Comparison of ENCODE assay signal across 9 cellular contexts in genomic region chr11:103257360-103257759, GRCh38.
DNase-seq lines count a peak whose midpoint lies in the region; ATAC-seq and TF ChIP-seq lines count a peak whose summit lies in the region.
"Had no signal": no experiment of that assay in that cellular context is flagged by ENCODE, and none has a peak within 500 bp of the region (broad histone marks: within the 10 kb centered on the region; RNA-seq: fewer than 3 reads in every experiment).

No MANE protein-coding gene starts in this region.

- no peak overlapping the region for H3K9ac ChIP-seq in H9 (ENCODE audit: extremely low read depth, insufficient read length, low read length)
- H3K9ac ChIP-seq: parathyroid adenoma had no signal

- H3K9me3 Mint-ChIP-seq in H9: no peaks in the 10 kb centered on the region

- H4K91ac ChIP-seq in H9 (ENCODE audit: insufficient read length, low read depth, low read length): no peak overlapping the region

- H3K27ac Mint-ChIP-seq in H9: no peak overlapping the region

- no peak overlapping the region for H3K23ac ChIP-seq in H9 (ENCODE audit: insufficient read length, low read depth, low read length)

- H3K27me3 ChIP-seq in A673 (replicated peaks; ENCODE audit: insufficient read depth, low read depth, low read length, poor library complexity) (no peaks in the 10 kb centered on the region), H9 (ENCODE audit: insufficient read depth, low read length) (no peaks in the 10 kb centered on the region), PC-9 (ENCODE audit: insufficient read depth, low read depth) (no peaks in the 10 kb centered on the region)

- no peak overlapping the region for H2BK120ac ChIP-seq in H9 (ENCODE audit: low read depth, low read length, poor library complexity, severe bottlenecking)

- no peak overlapping the region for H2BK15ac ChIP-seq in H9 (ENCODE audit: low read depth, low read length)

- TF ChIP-seq CTCF in A673 (conservative IDR thresholded peaks at IDR 0.05; ENCODE audit: low read depth, low read length): peak; percentile 40
- TF ChIP-seq CTCF in H9 (conservative IDR thresholded peaks at IDR 0.05): peak; percentile 65
- peak; percentile 72 for TF ChIP-seq CTCF in PC-9 (conservative IDR thresholded peaks at IDR 0.05)
- TF ChIP-seq CTCF in fibroblast of mammary gland (conservative IDR thresholded peaks at IDR 0.05; ENCODE audit: control insufficient read depth, insufficient read depth, low read depth, low read length): peak; percentile 26

- H3K23me2 ChIP-seq in H9 (ENCODE audit: insufficient read length, low read depth, low read length, poor library complexity, severe bottlenecking): no peaks in the 10 kb centered on the region

- no peak overlapping the region for H3T11ph ChIP-seq in H9 (ENCODE audit: low read length)

- H3K79me1 ChIP-seq in H9 (ENCODE audit: insufficient read depth, low read depth, low read length, poor library complexity, severe bottlenecking): no peaks in the 10 kb centered on the region

- H3K36me3 Mint-ChIP-seq in H9 (ENCODE audit: insufficient read depth in 1 of 3, low read depth in 3 of 3): peaks cover 4 to 8% (median 5%) of the 10 kb centered on the region in 3 experiments; a peak in 2 of 7 replicates

- no peak overlapping the region for H2BK20ac ChIP-seq in H9 (ENCODE audit: low read depth, low read length, poor library complexity, severe bottlenecking)

- no peak overlapping the region for H4K5ac ChIP-seq in H9 (ENCODE audit: insufficient read length, low read depth, low read length)

- H3K9me2 ChIP-seq in PC-9 (ENCODE audit: insufficient read depth): no peaks in the 10 kb centered on the region; the same call in 1 of the 2 replicates

- peaks cover 4 to 8% of the 10 kb centered on the region in 2 experiments for H3K4me1 Mint-ChIP-seq in H9

- H3K27ac ChIP-seq in A673 (ENCODE audit: low read depth, low read length, poor library complexity, severe bottlenecking) (no peak overlapping the region), H9 (ENCODE audit: insufficient read length, low read depth, low read length) (no peak overlapping the region), PC-9 (no peak overlapping the region), caudate nucleus (ENCODE audit: low read depth, low read length) (no peak overlapping the region)
- H3K27ac ChIP-seq: parathyroid adenoma had no signal

- H3K9me3 ChIP-seq in A673 (ENCODE audit: low read depth, low read length, poor library complexity, severe bottlenecking) (no peaks in the 10 kb centered on the region), H9 (ENCODE audit: control insufficient read depth, low read depth, low read length) (no peaks in the 10 kb centered on the region), PC-9 (ENCODE audit: insufficient read depth, low read depth) (no peaks in the 10 kb centered on the region)

- H4K20me1 ChIP-seq in H9 (ENCODE audit: control insufficient read depth, insufficient read depth, insufficient read length) (no peaks in the 10 kb centered on the region), PC-9 (ENCODE audit: insufficient read depth) (no peaks in the 10 kb centered on the region)

- H2BK5ac ChIP-seq in H9 (ENCODE audit: insufficient read length, low read length): no peak overlapping the region

- H3K36me3 ChIP-seq in A673 (ENCODE audit: insufficient read depth, low read length, poor library complexity, severe bottlenecking): peaks cover 5% of the 10 kb centered on the region
- no peaks in the 10 kb centered on the region for H3K36me3 ChIP-seq in PC-9 (ENCODE audit: low read depth)

- no CpG with 5 or more reads among the region's 4 CpGs for WGBS in H9 (ENCODE audit: extremely low coverage, insufficient read length, low lambda C conversion rate)

- no peak overlapping the region for H3K14ac ChIP-seq in H9 (ENCODE audit: insufficient read depth, low read length)

- no peak overlapping the region for H3K4ac ChIP-seq in H9 (ENCODE audit: low read depth, low read length)

- POLR2A ChIA-PET in A673 (lab: Charles Lee; ENCODE audit: low non-redundant PET): no interaction called here
- POLR2A ChIA-PET in PC-9 (lab: Charles Lee; ENCODE audit: unreplicated experiment): no interaction called here

- ATAC-seq in HG03280 (IDR thresholded peaks at IDR 0.05; ENCODE audit: unreplicated experiment): no peak

- H3K4me3 ChIP-seq in A673 (ENCODE audit: low read depth, low read length, poor library complexity, severe bottlenecking) (no peak overlapping the region), PC-9 (no peak overlapping the region), fibroblast of mammary gland (ENCODE audit: control insufficient read depth, low read depth, low read length) (no peak overlapping the region)

- no peak overlapping the region for H2AK5ac ChIP-seq in H9 (ENCODE audit: insufficient read length, low read length)

- no TSS peak for BruUV-seq in A673 (replicated peaks; lab: Mats Ljungman, UMichigan)
- BruUV-seq in PC-9 (replicated peaks; lab: Mats Ljungman, UMichigan): no TSS peak

- H3K18ac ChIP-seq in H9 (ENCODE audit: insufficient read length, low read depth, low read length): no peak overlapping the region

- H3K4me1 ChIP-seq in A673 (ENCODE audit: insufficient read depth, low read length, poor library complexity, severe bottlenecking) (no peaks in the 10 kb centered on the region), H9 (ENCODE audit: insufficient read depth, low read length) (no peaks in the 10 kb centered on the region), PC-9 (replicated peaks; ENCODE audit: insufficient read depth) (no peaks in the 10 kb centered on the region)
- H3K4me1 ChIP-seq: parathyroid adenoma had no signal

- no peak overlapping the region for H3K4me2 ChIP-seq in H9 (ENCODE audit: insufficient read depth, insufficient read length, low read length)
- H3K4me2 ChIP-seq in PC-9: no peak overlapping the region

- H3K56ac ChIP-seq in H9 (ENCODE audit: insufficient read length, low read depth, low read length): no peak overlapping the region

- H3K79me2 ChIP-seq in H9 (ENCODE audit: insufficient read depth, low read length): no peaks in the 10 kb centered on the region
- no peaks in the 10 kb centered on the region for H3K79me2 ChIP-seq in PC-9 (ENCODE audit: low read depth)
- H3K79me2 ChIP-seq: parathyroid adenoma had no signal

- no peaks in the 10 kb centered on the region for H3K27me3 Mint-ChIP-seq in H9 (ENCODE audit: low read depth)

- DNase-seq in A673 (ENCODE audit: low spot score) (peak; percentile 46), H9 (no peak), PC-9 (no peak), fibroblast of mammary gland (ENCODE audit: low read depth) (peak; percentile 34), NCI-H2196 treated with DMSO at 0.1 percent for 48 hours (lab: John Stamatoyannopoulos, UW; ENCODE audit: unreplicated experiment) (no peak), caudate nucleus (lab: John Stamatoyannopoulos, UW) (no peak), germinal center (ENCODE audit: low spot score) (no peak)

- H2AFZ ChIP-seq in H9 (ENCODE audit: low read length) (no peak overlapping the region), PC-9 (no peak overlapping the region)
- H2AFZ ChIP-seq: parathyroid adenoma had no signal

- CTCF ChIA-PET in A673 (lab: Charles Lee) (no interaction called here), PC-9 (lab: Charles Lee) (no interaction called here)

- no peak overlapping the region for H3K4me3 Mint-ChIP-seq in H9

- H2BK12ac ChIP-seq in H9 (ENCODE audit: insufficient read length, low read depth, low read length): no peak overlapping the region

- intact Hi-C loops in A673 (cut with micrococcal nuclease; ENCODE audit: unreplicated experiment): loop anchor here (5.0 kb wide), 1 partner anchor 345 kb away; no protein-coding TSS in a partner anchor
- intact Hi-C loops in PC-9 (cut with micrococcal nuclease; ENCODE audit: unreplicated experiment): loop anchor here (1.0 kb wide), 1 partner anchor 344 kb away; no protein-coding TSS in a partner anchor

- no peak overlapping the region for H4K8ac ChIP-seq in H9 (replicated peaks; ENCODE audit: insufficient read length, low read depth, low read length)

- H3F3A ChIP-seq in PC-9 (ENCODE audit: insufficient read depth, low read depth): no peaks in the 10 kb centered on the region

Comparison
In these comparisons a context has a peak if more than half of its experiments do, and no peak if none do; other contexts are left out.
1. DNase-seq: peak in A673 (single experiment) and fibroblast of mammary gland (single experiment); none in H9 (single experiment), PC-9 (0 of 2), NCI-H2196 treated with DMSO at 0.1 percent for 48 hours (single experiment), caudate nucleus (0 of 61) and germinal center (single experiment).
2. Peak in every context shown above with its lines, with median percentiles within 50 percentile points of each other: CTCF ChIP-seq.